In genomic region chr6:156258981-156259380, GRCh38 we compare ENCODE assay signal across 37 cellular contexts.
"Had no signal": no experiment of that assay in that cellular context is flagged by ENCODE, and none has a peak within 500 bp of the region (broad histone marks: within the 10 kb centered on the region; RNA-seq: fewer than 3 reads in every experiment).

No MANE protein-coding gene starts in this region.

- H3K4me1 ChIP-seq: adrenal gland, ascending aorta, body of pancreas, breast epithelium had no signal

- H3K27me3 Mint-ChIP-seq: activated naive CD4-positive, alpha-beta T cell treated with anti-CD3 and anti-CD28 coated beads, Interleukin-2, amount 10 ng/mL, durations not matched to agents 7 days and 5 days; activated naive CD4-positive, alpha-beta T cell treated with anti-CD3 and anti-CD28 coated beads, Interleukin-2, amount 50 U/mL, for 24 hours; activated naive CD8-positive, alpha-beta T cell; activated naive CD8-positive, alpha-beta T cell treated with anti-CD3 and anti-CD28 coated beads, Interleukin-2, amount 10 ng/mL, durations not matched to agents 7 days and 5 days; activated T-cell treated with anti-CD3 and anti-CD28 coated beads, Interleukin-2, amount 50 U/mL, for 24 hours; activated T-helper 17 cell treated with anti-CD3 and anti-CD28 coated beads, Interleukin-2, amount 50 U/mL, for 72 hours; brain; central memory CD8-positive, alpha-beta T cell had no signal

- H3K27me3 ChIP-seq: adrenal gland, ascending aorta, body of pancreas, brain microvascular endothelial cell, breast epithelium, cardiac muscle cell had no signal

- H3K4me3 ChIP-seq: adrenal gland, ascending aorta, body of pancreas, breast epithelium, cardiac muscle cell had no signal

- H3K27ac ChIP-seq: adrenal gland, ascending aorta, body of pancreas, brain microvascular endothelial cell, breast epithelium, cardiac muscle cell had no signal

- ATAC-seq: activated naive CD4-positive, alpha-beta T cell treated with anti-CD3 and anti-CD28 coated beads, Interleukin-2, amount 50 U/mL, for 72 hours; activated naive CD8-positive, alpha-beta T cell treated with anti-CD3 and anti-CD28 coated beads, Interleukin-2, amount 50 U/mL, for 24 hours; activated T-cell treated with anti-CD3 and anti-CD28 coated beads, Interleukin-2, amount 50 U/mL, for 4 hours; activated T-cell treated with anti-CD3 and anti-CD28 coated beads, Interleukin-2, amount 50 U/mL, for 72 hours; activated T-helper 17 cell treated with anti-CD3 and anti-CD28 coated beads, Interleukin-2, amount 50 U/mL, for 72 hours; body of pancreas had no signal

- H3K36me3 Mint-ChIP-seq: activated naive CD8-positive, alpha-beta T cell; activated naive CD8-positive, alpha-beta T cell treated with anti-CD3 and anti-CD28 coated beads for 36 hours; activated naive CD8-positive, alpha-beta T cell treated with anti-CD3 and anti-CD28 coated beads, Interleukin-2, amount 10 ng/mL, durations not matched to agents 7 days and 5 days; brain had no signal

- H3K36me3 ChIP-seq: adrenal gland, ascending aorta, brain microvascular endothelial cell, breast epithelium, cardiac muscle cell had no signal

- H3K9me3 Mint-ChIP-seq: activated naive CD4-positive, alpha-beta T cell treated with anti-CD3 and anti-CD28 coated beads for 36 hours; activated naive CD4-positive, alpha-beta T cell treated with anti-CD3 and anti-CD28 coated beads, Interleukin-2, amount 10 ng/mL, durations not matched to agents 7 days and 5 days; activated naive CD8-positive, alpha-beta T cell treated with anti-CD3 and anti-CD28 coated beads for 36 hours; activated T-cell treated with anti-CD3 and anti-CD28 coated beads, Interleukin-2, amount 50 U/mL, for 24 hours; activated T-cell treated with anti-CD3 and anti-CD28 coated beads, Interleukin-2, amount 50 U/mL, for 4 hours; activated T-helper 17 cell treated with anti-CD3 and anti-CD28 coated beads, Interleukin-2, amount 50 U/mL, for 72 hours had no signal

- H3K9me3 ChIP-seq: adrenal gland, ascending aorta, body of pancreas, breast epithelium had no signal

- H3K4me3 Mint-ChIP-seq: activated naive CD4-positive, alpha-beta T cell treated with anti-CD3 and anti-CD28 coated beads for 36 hours; activated naive CD4-positive, alpha-beta T cell treated with anti-CD3 and anti-CD28 coated beads, Interleukin-2, amount 10 ng/mL, durations not matched to agents 7 days and 5 days; activated naive CD4-positive, alpha-beta T cell treated with anti-CD3 and anti-CD28 coated beads, Interleukin-2, amount 50 U/mL, for 24 hours; activated naive CD8-positive, alpha-beta T cell; activated naive CD8-positive, alpha-beta T cell treated with anti-CD3 and anti-CD28 coated beads for 36 hours; activated naive CD8-positive, alpha-beta T cell treated with anti-CD3 and anti-CD28 coated beads, Interleukin-2, amount 10 ng/mL, durations not matched to agents 7 days and 5 days; activated naive CD8-positive, alpha-beta T cell treated with anti-CD3 and anti-CD28 coated beads, Interleukin-2, amount 50 U/mL, for 24 hours; activated T-cell treated with anti-CD3 and anti-CD28 coated beads, Interleukin-2, amount 50 U/mL, for 24 hours; activated T-cell treated with anti-CD3 and anti-CD28 coated beads, Interleukin-2, amount 50 U/mL, for 4 hours; activated T-cell treated with anti-CD3 and anti-CD28 coated beads, Interleukin-2, amount 50 U/mL, for 72 hours; activated T-helper 1 cell treated with anti-CD3 and anti-CD28 coated beads, Interleukin-12 subunit alpha, Interleukin-12 subunit beta, Interleukin-2, Interleukin-4 antibody, amounts not matched to agents 30 ng/mL and 10 ng/mL and 1 ng/mL, durations not matched to agents 14 hours and 24 hours and 36 hours; activated T-helper 17 cell treated with anti-CD3 and anti-CD28 coated beads, Interleukin-2, amount 50 U/mL, for 72 hours; brain; central memory CD8-positive, alpha-beta T cell had no signal

- H3K4me1 Mint-ChIP-seq: activated naive CD4-positive, alpha-beta T cell treated with anti-CD3 and anti-CD28 coated beads, Interleukin-2, amount 10 ng/mL, durations not matched to agents 7 days and 5 days; activated naive CD8-positive, alpha-beta T cell treated with anti-CD3 and anti-CD28 coated beads, Interleukin-2, amount 10 ng/mL, durations not matched to agents 7 days and 5 days; central memory CD8-positive, alpha-beta T cell had no signal

- DNase-seq: activated effector memory CD4-positive, alpha-beta T cell treated with anti-CD3 and anti-CD28 coated beads, Interleukin-2, amount 50 U/mL, for 16 hours; activated effector memory CD4-positive, alpha-beta T cell treated with Interleukin-2 at 50 U/mL for 16 hours; activated gamma-delta T cell; activated gamma-delta T cell treated with Interleukin-2 at 50 U/mL for 16 hours; activated naive CD4-positive, alpha-beta T cell; activated naive CD4-positive, alpha-beta T cell treated with anti-CD3 and anti-CD28 coated beads for 36 hours; activated naive CD4-positive, alpha-beta T cell treated with anti-CD3 and anti-CD28 coated beads, Interleukin-2, amount 10 ng/mL, durations not matched to agents 7 days and 5 days; activated naive CD4-positive, alpha-beta T cell treated with anti-CD3 and anti-CD28 coated beads, Interleukin-2, amount 50 U/mL, for 16 hours; activated naive CD4-positive, alpha-beta T cell treated with Interleukin-2 at 50 U/mL for 16 hours; activated naive CD8-positive, alpha-beta T cell treated with anti-CD3 and anti-CD28 coated beads for 36 hours; activated naive CD8-positive, alpha-beta T cell treated with anti-CD3 and anti-CD28 coated beads, Interleukin-2, amount 10 ng/mL, durations not matched to agents 7 days and 5 days; activated naive CD8-positive, alpha-beta T cell treated with anti-CD3 and anti-CD28 coated beads, Interleukin-2, amount 50 U/mL, for 24 hours; activated T-cell treated with anti-CD3 and anti-CD28 coated beads, Interleukin-2, amount 50 U/mL, for 24 hours; activated T-cell treated with anti-CD3 and anti-CD28 coated beads, Interleukin-2, amount 50 U/mL, for 4 hours; activated T-cell treated with anti-CD3 and anti-CD28 coated beads, Interleukin-2, amount 50 U/mL, for 48 hours; activated T-cell treated with anti-CD3 and anti-CD28 coated beads, Interleukin-2, amount 50 U/mL, for 72 hours; adrenal gland; amniotic stem cell; amygdala; anterior cingulate cortex; aorta; body of pancreas; brain microvascular endothelial cell; caudate nucleus; central memory CD4-positive, alpha-beta T cell; cerebellar nuclear complex had no signal

- H3K27ac Mint-ChIP-seq: activated naive CD4-positive, alpha-beta T cell treated with anti-CD3 and anti-CD28 coated beads for 36 hours; activated naive CD4-positive, alpha-beta T cell treated with anti-CD3 and anti-CD28 coated beads, Interleukin-2, amount 10 ng/mL, durations not matched to agents 7 days and 5 days; activated naive CD4-positive, alpha-beta T cell treated with anti-CD3 and anti-CD28 coated beads, Interleukin-2, amount 50 U/mL, for 24 hours; activated naive CD4-positive, alpha-beta T cell treated with anti-CD3 and anti-CD28 coated beads, Interleukin-2, amount 50 U/mL, for 72 hours; activated naive CD8-positive, alpha-beta T cell; activated naive CD8-positive, alpha-beta T cell treated with anti-CD3 and anti-CD28 coated beads for 36 hours; activated naive CD8-positive, alpha-beta T cell treated with anti-CD3 and anti-CD28 coated beads, Interleukin-2, amount 10 ng/mL, durations not matched to agents 7 days and 5 days; activated naive CD8-positive, alpha-beta T cell treated with anti-CD3 and anti-CD28 coated beads, Interleukin-2, amount 50 U/mL, for 24 hours; activated T-cell treated with anti-CD3 and anti-CD28 coated beads, Interleukin-2, amount 50 U/mL, for 24 hours; activated T-cell treated with anti-CD3 and anti-CD28 coated beads, Interleukin-2, amount 50 U/mL, for 72 hours; activated T-helper 1 cell treated with anti-CD3 and anti-CD28 coated beads, Interleukin-12 subunit alpha, Interleukin-12 subunit beta, Interleukin-2, Interleukin-4 antibody, amounts not matched to agents 30 ng/mL and 10 ng/mL and 1 ng/mL, durations not matched to agents 14 hours and 24 hours and 36 hours; activated T-helper 17 cell treated with anti-CD3 and anti-CD28 coated beads, Interleukin-2, amount 50 U/mL, for 72 hours; activated T-helper 2 cell treated with anti-CD3 and anti-CD28 coated beads, Interferon-gamma antibody, Interleukin-2, Interleukin-4, amounts not matched to agents 10 μg/mL and 5 μg/mL and 100 μg/mL, durations not matched to agents 14 hours and 24 hours and 36 hours; brain had no signal
